Comparison of ENCODE assay signal across 8 cellular contexts in genomic region chr19:32581704-32582164, GRCh38. TPM values are rescaled to one million over a fixed set of nuclear protein-coding genes. Genes with fewer than 3 reads are reported as not detected.
DNase-seq lines count a peak whose midpoint lies in the region; ATAC-seq and TF ChIP-seq lines count a peak whose summit lies in the region.

No MANE protein-coding gene starts in this region.

- H3K9me3 ChIP-seq in Loucy (ENCODE audit: insufficient read depth, low read depth, low read length) (no peaks in the 10 kb centered on the region), adrenal gland (replicated peaks in 1 of 3) (no peaks in the 10 kb centered on the region), gastrocnemius medialis (no peaks in the 10 kb centered on the region)

- peak overlapping the region; percentile 91 for H3K4me3 Mint-ChIP-seq in activated CD8-positive, alpha-beta memory T cell treated with anti-CD3 and anti-CD28 coated beads, Interleukin-2, amount 10 ng/mL, durations not matched to agents 7 days and 5 days

- peaks cover 37% of the 10 kb centered on the region for H3K36me3 Mint-ChIP-seq in activated CD8-positive, alpha-beta memory T cell treated with anti-CD3 and anti-CD28 coated beads, Interleukin-2, amount 10 ng/mL, durations not matched to agents 7 days and 5 days

- TF ChIP-seq POLR2A in adrenal gland (IDR thresholded peaks at IDR 0.05) (no peak), gastrocnemius medialis (IDR thresholded peaks at IDR 0.05) (no peak)

- CTCF ChIA-PET in activated CD8-positive, alpha-beta memory T cell treated with anti-CD3 and anti-CD28 coated beads, Interleukin-2, amount 10 ng/mL, durations not matched to agents 7 days and 5 days (lab: Charles Lee): interaction anchor here (1.2 kb wide), 1 partner anchor 12 kb away, joined by 3 read pairs; no protein-coding TSS in a partner anchor

- H3K4me3 ChIP-seq in Loucy (ENCODE audit: low read length, poor library complexity, severe bottlenecking) (peak overlapping the region; percentile 96), adrenal gland (peak overlapping the region; percentile 43 to 99 (median 70)), gastrocnemius medialis (peak overlapping the region; percentile 70 to 94 (median 78))

- peak overlapping the region; percentile 87 for H2AFZ ChIP-seq in Loucy (ENCODE audit: low read length)

- H3K27ac ChIP-seq in adrenal gland (peak overlapping the region in 4 of 5 donors; percentile 85 to 92 (median 90)), gastrocnemius medialis (peak overlapping the region; percentile 79 to 92 (median 86))

- H3K36me3 ChIP-seq in Loucy (ENCODE audit: insufficient read depth, low read length): peaks cover 18% of the 10 kb centered on the region; the same call in 1 of the 2 replicates
- H3K36me3 ChIP-seq in adrenal gland (replicated peaks in 1 of 2): peaks cover 0 to 29% of the 10 kb centered on the region in 2 donors
- peaks cover 0 to 39% of the 10 kb centered on the region in 2 donors for H3K36me3 ChIP-seq in gastrocnemius medialis

- intact Hi-C loops in adrenal gland (cut with DNase I): loop anchor here in 1 of 2 donors (10.0 kb wide), 1 partner anchor 383 kb away; no protein-coding TSS in a partner anchor
- intact Hi-C loops in gastrocnemius medialis (cut with DNase I; ENCODE audit: low total_unique reads): loop anchor here (2.0 to 10.0 kb wide), 5 partner anchors 93 to 1234 kb away; partner anchors contain the start of genes ANKRD27, CEBPG, NUDT19 and RGS9BP

- peak overlapping the region; percentile 77 for H3K4me2 ChIP-seq in Loucy (ENCODE audit: low read depth, low read length, poor library complexity, severe bottlenecking)

- H3K27me3 Mint-ChIP-seq in activated CD8-positive, alpha-beta memory T cell treated with anti-CD3 and anti-CD28 coated beads, Interleukin-2, amount 10 ng/mL, durations not matched to agents 7 days and 5 days: peaks cover 13% of the 10 kb centered on the region

- peaks cover 38% of the 10 kb centered on the region for H3K79me2 ChIP-seq in Loucy (ENCODE audit: insufficient read depth, low read length)

- H3K4me1 ChIP-seq in Loucy (ENCODE audit: insufficient read depth, low read length, poor library complexity, severe bottlenecking) (peaks cover 48% of the 10 kb centered on the region), adrenal gland (replicated peaks in 1 of 2) (peaks cover 0 to 12% of the 10 kb centered on the region in 2 donors), gastrocnemius medialis (peaks cover 7 to 11% of the 10 kb centered on the region in 2 donors)

- no peaks in the 10 kb centered on the region for H3K27me3 ChIP-seq in Loucy (ENCODE audit: insufficient read depth, low read length, poor library complexity, severe bottlenecking)
- no peaks in the 10 kb centered on the region for H3K27me3 ChIP-seq in adrenal gland
- no peaks in the 10 kb centered on the region for H3K27me3 ChIP-seq in gastrocnemius medialis

- ATAC-seq in activated CD8-positive, alpha-beta memory T cell treated with anti-CD3 and anti-CD28 coated beads, Interleukin-2, amount 10 ng/mL, durations not matched to agents 7 days and 5 days: no peak
- peak; percentile 26 to 35 for ATAC-seq in gastrocnemius medialis

- no peak for DNase-seq in activated CD8-positive, alpha-beta memory T cell treated with anti-CD3 and anti-CD28 coated beads, Interleukin-2, amount 10 ng/mL, durations not matched to agents 7 days and 5 days
- DNase-seq in activated CD8-positive, alpha-beta memory T cell treated with anti-CD3 and anti-CD28 coated beads for 24 hours: no peak
- DNase-seq in adrenal gland: peak in 5 of 7 donors; percentile 16 to 58 (median 43)
- peak; percentile 21 for DNase-seq in hepatic stellate cell (ENCODE audit: low spot score)
- peak in 1 of 2 donors; percentile 6 for DNase-seq in gastrocnemius medialis
- DNase-seq in NCI-H128 (lab: John Stamatoyannopoulos, UW; ENCODE audit: unreplicated experiment): no peak
- no peak for DNase-seq in NCI-H510A (lab: John Stamatoyannopoulos, UW)

- WGBS in adrenal gland, 4 donors: 4 to 7% (median 6%) methylated on average over 21 to 27 of the region's 27 CpGs

- no peak for TF ChIP-seq CTCF in Loucy (conservative IDR thresholded peaks at IDR 0.05; ENCODE audit: low read length)
- TF ChIP-seq CTCF in adrenal gland (IDR thresholded peaks at IDR 0.05): no peak
- TF ChIP-seq CTCF in gastrocnemius medialis (IDR thresholded peaks at IDR 0.05 in 4 of 5, conservative IDR thresholded peaks at IDR 0.05 in 1 of 5): no peak

- no peaks in the 10 kb centered on the region for H3K9me3 Mint-ChIP-seq in activated CD8-positive, alpha-beta memory T cell treated with anti-CD3 and anti-CD28 coated beads, Interleukin-2, amount 10 ng/mL, durations not matched to agents 7 days and 5 days (ENCODE audit: low read depth)

- in situ Hi-C loops in gastrocnemius medialis (cut with MboI; ENCODE audit: low sequenced_read_pairs in 4 of 4): loop anchor here in 1 of 4 donors (10.0 kb wide), 1 partner anchor 113 kb away; the partner anchor contains the start of gene NUDT19

- peak overlapping the region; percentile 91 for H3K9ac ChIP-seq in Loucy (ENCODE audit: low read depth, low read length, poor library complexity, severe bottlenecking)

- peak overlapping the region; percentile 80 for H3K27ac Mint-ChIP-seq in activated CD8-positive, alpha-beta memory T cell treated with anti-CD3 and anti-CD28 coated beads, Interleukin-2, amount 10 ng/mL, durations not matched to agents 7 days and 5 days

- peaks cover 32% of the 10 kb centered on the region for H4K20me1 ChIP-seq in Loucy (ENCODE audit: insufficient read depth, low read length, poor library complexity, severe bottlenecking)

- no peaks in the 10 kb centered on the region for H3K9me2 ChIP-seq in Loucy (replicated peaks; ENCODE audit: low read depth, low read length)

- H3F3A ChIP-seq in Loucy (ENCODE audit: low read depth): peaks cover 6% of the 10 kb centered on the region; the same call in 1 of the 2 replicates

- H3K4me1 Mint-ChIP-seq in activated CD8-positive, alpha-beta memory T cell treated with anti-CD3 and anti-CD28 coated beads, Interleukin-2, amount 10 ng/mL, durations not matched to agents 7 days and 5 days: peaks cover 42% of the 10 kb centered on the region

RNA-seq across cellular contexts. Expression of gene PDCD5, which starts 0.7 kb away (rescaled TPM):
- 100 to 1,000 TPM; 134 to 148 TPM for total RNA-seq in activated CD8-positive, alpha-beta memory T cell treated with anti-CD3 and anti-CD28 coated beads, Interleukin-2, amount 10 ng/mL, durations not matched to agents 7 days and 5 days
- total RNA-seq in adrenal gland (100 to 1,000 TPM in 3 of 8 donors, 10 to 100 TPM in 5; 56.4 to 211 (median 92.0) TPM), gastrocnemius medialis (100 to 1,000 TPM; 121 to 201 (median 170) TPM)
- polyA plus RNA-seq in adrenal gland: 100 to 1,000 TPM; 190 to 274 (median 208) TPM

Comparison
In these comparisons a context has a peak if more than half of its experiments do, and no peak if none do; other contexts are left out.
1. DNase-seq: peak in adrenal gland (5 of 7) and hepatic stellate cell (single experiment); none in activated CD8-positive, alpha-beta memory T cell treated with anti-CD3 and anti-CD28 coated beads, Interleukin-2, amount 10 ng/mL, durations not matched to agents 7 days and 5 days (single experiment), activated CD8-positive, alpha-beta memory T cell treated with anti-CD3 and anti-CD28 coated beads for 24 hours (single experiment), NCI-H128 (single experiment) and NCI-H510A (single experiment).
2. Peak in every context shown above with its lines, with median percentiles within 50 percentile points of each other: H3K4me3 ChIP-seq.